24 cellular contexts compared by ENCODE assay signal in genomic region chr5:54037205-54037604, GRCh38.
A peak's percentile ranks its signal among the peaks of the same experiment; 100 is the strongest.
DNase-seq lines count a peak whose midpoint lies in the region; ATAC-seq, FAIRE-seq and TF ChIP-seq lines count a peak whose summit lies in the region.
"Had no signal": no experiment of that assay in that cellular context is flagged by ENCODE, and none has a peak within 500 bp of the region (broad histone marks: within the 10 kb centered on the region; RNA-seq: fewer than 3 reads in every experiment).

No MANE protein-coding gene starts in this region.

- no peak overlapping the region for H3K4me3 ChIP-seq in K562
- H3K4me3 ChIP-seq in esophagus muscularis mucosa, result no peak overlapping the region
- H3K4me3 ChIP-seq: BLaER1 had no signal

- TF ChIP-seq RAD21 in K562 (CRISPR knock-in tag; conservative IDR thresholded peaks at IDR 0.05 in 1 of 2, IDR thresholded peaks at IDR 0.05 in 1 of 2), result no peak

- H3K9me3 ChIP-seq in K562 (replicated peaks; ENCODE audit: control insufficient read depth, insufficient read depth, low read depth, low read length), result no peaks in the 10 kb centered on the region
- no peaks in the 10 kb centered on the region for H3K9me3 ChIP-seq in esophagus muscularis mucosa
- H3K9me3 ChIP-seq: BE2C, BLaER1 had no signal

- H2AFZ ChIP-seq in K562 (ENCODE audit: low read depth, low read length), result no peak overlapping the region

- intact Hi-C loops in K562 (cut with micrococcal nuclease), result no loop called here
- intact Hi-C loops in esophagus muscularis mucosa (cut with DNase I), result no loop called here

- no peaks in the 10 kb centered on the region for H3K9me1 ChIP-seq in K562 (ENCODE audit: control insufficient read depth, insufficient read depth, low read length)

- DNase-seq in K562 (ENCODE audit: extremely low read depth in 1 of 4, low spot score in 3 of 4), result no peak
- DNase-seq in NCI-H2227 treated with DMSO at 0.1 percent for 48 hours (lab: John Stamatoyannopoulos, UW), result no peak
- DNase-seq in ACHN, result no peak
- DNase-seq in esophagus muscularis mucosa (ENCODE audit: extremely low spot score), result no peak
- no peak for DNase-seq in NCI-H2107 (lab: John Stamatoyannopoulos, UW)
- DNase-seq: 8988T; BE2C; C1 segment of cervical spinal cord; CD4-positive, alpha-beta memory T cell; CD4-positive, CD25-positive, alpha-beta regulatory T cell; CD8-positive, alpha-beta memory T cell; COR-L47; DMS 273 treated with DMSO at 0.1 percent for 48 hours; DMS153; DMS53; DMS79; DND-41; EL; GF-D8 had no signal

- no peak for TF ChIP-seq EP300 in K562 (IDR thresholded peaks at IDR 0.05; ENCODE audit: low read length)
- no peak for TF ChIP-seq EP300 in esophagus muscularis mucosa (IDR thresholded peaks at IDR 0.05)

- no peaks in the 10 kb centered on the region; the same call in 2 of the 3 replicates for H3K79me2 ChIP-seq in K562 (ENCODE audit: control insufficient read depth, insufficient read depth, low read length)

- no peaks in the 10 kb centered on the region for H4K20me1 ChIP-seq in K562 (replicated peaks; ENCODE audit: control insufficient read depth, insufficient read depth, low read length)
- H4K20me1 ChIP-seq: BLaER1 had no signal

- ATAC-seq in K562, result no peak

- H3K36me3 ChIP-seq in K562 (ENCODE audit: control insufficient read depth, insufficient read depth, low read length) (no peaks in the 10 kb centered on the region), esophagus muscularis mucosa (no peaks in the 10 kb centered on the region)
- H3K36me3 ChIP-seq: BE2C had no signal

- no peaks in the 10 kb centered on the region for H3K27me3 ChIP-seq in K562 (ENCODE audit: control insufficient read depth in 2 of 2, insufficient read depth in 2 of 2, low read length in 2 of 2)
- H3K27me3 ChIP-seq in esophagus muscularis mucosa, result no peaks in the 10 kb centered on the region
- H3K27me3 ChIP-seq: BE2C, BLaER1 had no signal

- TF ChIP-seq POLR2A in K562 (conservative IDR thresholded peaks at IDR 0.05) (no peak), esophagus muscularis mucosa (IDR thresholded peaks at IDR 0.05; ENCODE audit: low read depth) (no peak)

- in situ Hi-C loops in K562 (cut with MboI) (no loop called here), ACHN (cut with HindIII; ENCODE audit: low pct_ligation_motif_present, low pct_unique_long_range_greater_than_20kb, low sequenced_read_pairs) (no loop called here)

- H3K4me2 ChIP-seq in K562 (ENCODE audit: insufficient read depth, low read length), result no peak overlapping the region
- H3K4me2 ChIP-seq: BLaER1 had no signal

- WGBS in K562 (ENCODE audit: insufficient coverage, low coverage, missing lambda C conversion rate), result 100% methylated on average over 1 of the region's 1 CpG
- WGBS in esophagus muscularis mucosa, result 98% methylated on average over 1 of the region's 1 CpG

- H3K27ac ChIP-seq in K562 (ENCODE audit: extremely low read depth, low read depth, low read length) (no peak overlapping the region), esophagus muscularis mucosa (replicated peaks in 1 of 4) (no peak overlapping the region)
- H3K27ac ChIP-seq: BLaER1 had no signal

- FAIRE-seq in G401.6 (lab: Jason Lieb, UNC) (peak; percentile 49), K562 (lab: Jason Lieb, UNC) (no peak), islet of Langerhans (lab: Jason Lieb, UNC) (peak; percentile 74)
- FAIRE-seq: GM12891, GM19239 had no signal

- CTCF ChIA-PET in K562 (lab: Yijun Ruan, JAX; ENCODE audit: low intra/inter-chr PET ratio), result no interaction called here

- POLR2A ChIA-PET in K562 (lab: Yijun Ruan, JAX), result interaction anchor here (0.6 kb wide), 1 partner anchor 54 kb away, joined by 4 read pairs; no protein-coding TSS in a partner anchor

- H3K4me1 ChIP-seq in K562 (replicated peaks in 1 of 2; ENCODE audit: control insufficient read depth in 2 of 2, insufficient read depth in 2 of 2, low read length in 2 of 2) (no peaks in the 10 kb centered on the region), esophagus muscularis mucosa (peaks cover 0 to 8% (median 4%) of the 10 kb centered on the region in 4 donors)
- H3K4me1 ChIP-seq: BE2C, BLaER1 had no signal

- H3K9ac ChIP-seq in K562 (ENCODE audit: insufficient read depth in 1 of 2, low read depth in 2 of 2, low read length in 2 of 2), result no peak overlapping the region
- H3K9ac ChIP-seq: BLaER1 had no signal

- TF ChIP-seq CTCF in K562 (IDR thresholded peaks at IDR 0.05 in 2 of 3, conservative IDR thresholded peaks at IDR 0.05 in 1 of 3; ENCODE audit: insufficient read depth in 2 of 3, low read depth in 1 of 3, low read length in 3 of 3) (no peak), esophagus muscularis mucosa (IDR thresholded peaks at IDR 0.05) (no peak)

- BruUV-seq in K562 (replicated peaks; lab: Mats Ljungman, UMichigan), result no TSS peak

TF ChIP-seq in K562, 482 proteins besides CTCF, POLR2A, EP300 and RAD21:
- TF ChIP-seq CREM (IDR thresholded peaks at IDR 0.05; ENCODE audit: low read depth), result no peak
- peak; percentile 60 for TF ChIP-seq ZNF316 (IDR thresholded peaks at IDR 0.05)
